ENCODE assay signal across 8 cellular contexts in the genomic region with DNA sequence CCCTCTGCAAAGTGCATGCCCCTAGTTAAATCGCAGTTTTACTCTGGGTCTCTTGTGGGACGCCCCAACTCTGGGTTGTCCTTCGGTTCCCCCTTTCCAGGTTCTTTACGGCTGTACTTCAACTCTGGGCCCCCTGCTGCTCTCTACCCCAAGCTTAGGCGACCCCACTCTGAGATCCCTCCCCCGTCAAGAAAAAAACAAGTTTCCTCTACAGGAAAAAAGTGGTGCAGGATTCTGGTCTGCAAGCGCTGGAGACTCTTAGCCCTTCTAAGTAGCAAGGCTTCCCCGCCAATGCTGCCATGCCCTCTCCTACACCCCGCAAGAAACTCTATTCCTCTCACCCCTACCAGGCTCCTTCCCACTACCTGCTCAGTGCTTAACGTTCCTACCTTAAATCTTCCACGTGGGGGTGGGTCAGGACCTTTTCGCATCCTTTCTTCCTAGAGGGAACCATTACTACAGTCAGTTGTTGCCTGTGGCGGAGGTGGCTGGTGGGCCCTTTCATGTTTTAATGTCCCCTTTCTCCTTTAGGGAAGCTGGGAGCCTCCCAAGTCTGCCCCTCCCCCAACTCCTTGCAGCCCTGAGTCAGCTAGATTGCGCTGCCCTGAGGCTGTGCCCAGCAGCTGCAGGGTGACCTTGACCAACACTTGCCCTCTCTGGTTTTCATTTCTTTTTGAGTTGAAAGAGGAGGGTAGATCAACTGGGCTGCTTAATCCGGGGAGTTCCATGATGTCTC. TPM values are rescaled to one million over a fixed set of nuclear protein-coding genes. Genes with fewer than 3 reads are reported as not detected.
DNase-seq lines count a peak whose midpoint lies in the region; ATAC-seq and TF ChIP-seq lines count a peak whose summit lies in the region.

No MANE protein-coding gene starts in this region.

- no peaks in the 10 kb centered on the region for H3F3A ChIP-seq in smooth muscle cell (ENCODE audit: low read depth)

- H3K4me3 ChIP-seq in iPS DF 6.9 (ENCODE audit: low read length) (peak overlapping the region; percentile 32; the same call in 1 of the 2 replicates), smooth muscle cell (peak overlapping the region; percentile 34)

- H3K27me3 Mint-ChIP-seq in T-helper 1 cell treated with Interleukin-12 subunit alpha and Interleukin-12 subunit beta and Interleukin-4 antibody, amounts not matched to agents 30 μg/mL and 1 μg/mL, for 36 hours (ENCODE audit: low read depth) = peaks cover 42% of the 10 kb centered on the region
- H3K27me3 Mint-ChIP-seq in activated T-helper 17 cell treated with anti-CD3 and anti-CD28 coated beads, Interleukin-2, amount 50 U/mL, for 72 hours = peaks cover 31% of the 10 kb centered on the region

- no peak overlapping the region for H2AFZ ChIP-seq in smooth muscle cell (ENCODE audit: low read depth)

- no peaks in the 10 kb centered on the region for H3K79me2 ChIP-seq in smooth muscle cell (ENCODE audit: low read depth)

- H3K36me3 ChIP-seq in iPS DF 6.9 (ENCODE audit: control insufficient read depth, insufficient read depth, low read length) = peaks cover 4% of the 10 kb centered on the region; the same call in 1 of the 2 replicates
- no peaks in the 10 kb centered on the region for H3K36me3 ChIP-seq in smooth muscle cell (ENCODE audit: low read depth)

- no peaks in the 10 kb centered on the region for H4K20me1 ChIP-seq in smooth muscle cell (ENCODE audit: low read depth)

- no peak overlapping the region for H3K27ac ChIP-seq in iPS DF 6.9 (ENCODE audit: low read length)
- H3K27ac ChIP-seq in smooth muscle cell (ENCODE audit: low read depth) = no peak overlapping the region
- no peak overlapping the region for H3K27ac ChIP-seq in caudate nucleus (ENCODE audit: low read depth, low read length)

- no peaks in the 10 kb centered on the region for H3K9me3 Mint-ChIP-seq in T-helper 1 cell treated with Interleukin-12 subunit alpha and Interleukin-12 subunit beta and Interleukin-4 antibody, amounts not matched to agents 30 μg/mL and 1 μg/mL, for 36 hours
- H3K9me3 Mint-ChIP-seq in activated T-helper 17 cell treated with anti-CD3 and anti-CD28 coated beads, Interleukin-2, amount 50 U/mL, for 72 hours = no peaks in the 10 kb centered on the region

- peak overlapping the region; percentile 73 for H3K4me2 ChIP-seq in smooth muscle cell

- H3K4me1 Mint-ChIP-seq in T-helper 1 cell treated with Interleukin-12 subunit alpha and Interleukin-12 subunit beta and Interleukin-4 antibody, amounts not matched to agents 30 μg/mL and 1 μg/mL, for 36 hours (ENCODE audit: low read depth) = peaks cover 12% of the 10 kb centered on the region
- no peaks in the 10 kb centered on the region for H3K4me1 Mint-ChIP-seq in activated T-helper 17 cell treated with anti-CD3 and anti-CD28 coated beads, Interleukin-2, amount 50 U/mL, for 72 hours

- H3K9ac ChIP-seq in smooth muscle cell (ENCODE audit: low read depth) = no peak overlapping the region

- ATAC-seq in activated T-helper 17 cell treated with anti-CD3 and anti-CD28 coated beads, Interleukin-2, amount 50 U/mL, for 72 hours (replicated peaks) = no peak

- H3K9me3 ChIP-seq in iPS DF 6.9 (ENCODE audit: control insufficient read depth, insufficient read depth, low read length) (no peaks in the 10 kb centered on the region), smooth muscle cell (replicated peaks; ENCODE audit: low read depth) (no peaks in the 10 kb centered on the region)

- peaks cover 3% of the 10 kb centered on the region for H3K36me3 Mint-ChIP-seq in T-helper 1 cell treated with Interleukin-12 subunit alpha and Interleukin-12 subunit beta and Interleukin-4 antibody, amounts not matched to agents 30 μg/mL and 1 μg/mL, for 36 hours (ENCODE audit: low read depth)
- H3K36me3 Mint-ChIP-seq in activated T-helper 17 cell treated with anti-CD3 and anti-CD28 coated beads, Interleukin-2, amount 50 U/mL, for 72 hours (ENCODE audit: low read depth) = peaks cover 4% of the 10 kb centered on the region

- DNase-seq in T-helper 1 cell (no peak), iPS DF 6.9 (ENCODE audit: low read depth, low spot score) (peak; percentile 68), smooth muscle cell (lab: John Stamatoyannopoulos, UW; ENCODE audit: unreplicated experiment) (no peak), caudate nucleus (lab: John Stamatoyannopoulos, UW) (no peak), AML-193 (lab: John Stamatoyannopoulos, UW) (no peak), NCI-H1436 treated with DMSO at 0.1 percent for 48 hours (lab: John Stamatoyannopoulos, UW) (no peak)

- no peak for TF ChIP-seq CTCF in smooth muscle cell (IDR thresholded peaks at IDR 0.05; ENCODE audit: borderline replicate concordance, insufficient read depth, poor library complexity, severe bottlenecking)

- peak overlapping the region; percentile 67 for H3K4me3 Mint-ChIP-seq in T-helper 1 cell treated with Interleukin-12 subunit alpha and Interleukin-12 subunit beta and Interleukin-4 antibody, amounts not matched to agents 30 μg/mL and 1 μg/mL, for 36 hours
- peak overlapping the region; percentile 62 for H3K4me3 Mint-ChIP-seq in activated T-helper 17 cell treated with anti-CD3 and anti-CD28 coated beads, Interleukin-2, amount 50 U/mL, for 72 hours

- H3K27me3 ChIP-seq in iPS DF 6.9 (ENCODE audit: control insufficient read depth, insufficient read depth, low read length) (peaks cover 28% of the 10 kb centered on the region), smooth muscle cell (ENCODE audit: low read depth) (peaks cover 58% of the 10 kb centered on the region)

- H3K4me1 ChIP-seq in iPS DF 6.9 (ENCODE audit: control insufficient read depth, insufficient read depth, low read length) (peaks cover 12% of the 10 kb centered on the region), smooth muscle cell (ENCODE audit: low read depth) (peaks cover 18% of the 10 kb centered on the region)

- no CpG with 5 or more reads among the region's 15 CpGs for WGBS in iPS DF 6.9 (ENCODE audit: insufficient coverage, insufficient read length)
- WGBS in smooth muscle cell (ENCODE audit: low lambda C conversion rate) = 24% methylated on average over 15 of the region's 15 CpGs

- H3K27ac Mint-ChIP-seq in T-helper 1 cell treated with Interleukin-12 subunit alpha and Interleukin-12 subunit beta and Interleukin-4 antibody, amounts not matched to agents 30 μg/mL and 1 μg/mL, for 36 hours = peak overlapping the region; percentile 55
- no peak overlapping the region for H3K27ac Mint-ChIP-seq in activated T-helper 17 cell treated with anti-CD3 and anti-CD28 coated beads, Interleukin-2, amount 50 U/mL, for 72 hours

RNA-seq across cellular contexts. Expression of gene NEFH, which starts 1.4 kb away (rescaled TPM):
- total RNA-seq in activated T-helper 17 cell treated with anti-CD3 and anti-CD28 coated beads, Interleukin-2, amount 50 U/mL, for 72 hours = 1 to 10 TPM; 1.3 to 2.9 TPM
- total RNA-seq in smooth muscle cell = not detected in 2 replicates
- 0.93 and 1.1 TPM in 2 replicates for polyA plus RNA-seq in smooth muscle cell

RNA-seq across cellular contexts. Expression of gene RFPL1, which starts 43.0 kb away (rescaled TPM):
- not detected for total RNA-seq in activated T-helper 17 cell treated with anti-CD3 and anti-CD28 coated beads, Interleukin-2, amount 50 U/mL, for 72 hours
- total RNA-seq in smooth muscle cell = not detected in 2 replicates
- polyA plus RNA-seq in smooth muscle cell = 0.16 TPM in 1 of 2 replicates, not detected in the other
